24 cellular contexts compared by ENCODE assay signal in genomic region chr9:135579889-135580660, GRCh38. TPM values are rescaled to one million over a fixed set of nuclear protein-coding genes. Genes with fewer than 3 reads are reported as not detected.
"Had no signal": no experiment of that assay in that cellular context is flagged by ENCODE, and none has a peak within 500 bp of the region (broad histone marks: within the 10 kb centered on the region; RNA-seq: fewer than 3 reads in every experiment).

No MANE protein-coding gene starts in this region.

- H3K27ac ChIP-seq: SJCRH30 had no signal

- H3K4me1 ChIP-seq: SJCRH30 had no signal

- ATAC-seq: Panc1, PC-3, Right ventricle myocardium inferior, SK-N-SH treated with all-trans-retinoic acid at 6 μM for 48 hours had no signal

- DNase-seq: KBM-7, NCI-H1092, NCI-H1105 treated with DMSO at 0.1 percent for 48 hours, NCI-H1417 treated with DMSO at 0.1 percent for 48 hours, NCI-H146, NCI-H1694 treated with DMSO at 0.1 percent for 48 hours, NCI-H1930, NCI-H2081, NCI-H2107, NCI-H2227 treated with DMSO at 0.1 percent for 48 hours, NCI-H524, NCI-H526 treated with DMSO at 0.1 percent for 48 hours, NCI-H748 treated with DMSO at 0.1 percent for 48 hours, PC-3, SHP77 treated with DMSO at 0.1 percent for 48 hours, SJCRH30 had no signal

- H3K36me3 ChIP-seq: SJCRH30 had no signal

- H3K4me3 ChIP-seq: SJCRH30 had no signal

RNA-seq across cellular contexts. Expression of gene PAEP, which starts 18.5 kb away (rescaled TPM):
- total RNA-seq: HT-29, LHCN-M2, MCF 10A, OCI-LY7, PC-3, Right ventricle myocardium inferior, SJCRH30 had no signal

RNA-seq across cellular contexts. Expression of gene OBP2A, which starts 34.1 kb away (rescaled TPM):
- total RNA-seq: HT-29, LHCN-M2, MCF 10A, NCI-H460, OCI-LY7, PC-3, Right ventricle myocardium inferior, SJCRH30 had no signal

RNA-seq across cellular contexts. Expression of gene LCN1, which starts 58.8 kb away (rescaled TPM):
- total RNA-seq: HT-29, LHCN-M2, MCF 10A, OCI-LY7, PC-3, Right ventricle myocardium inferior, SJCRH30 had no signal

RNA-seq across cellular contexts. Expression of gene GLT6D1, which starts 59.3 kb away (rescaled TPM):
- total RNA-seq: HT-29, LHCN-M2, MCF 10A, NCI-H460, OCI-LY7, PC-3, Right ventricle myocardium inferior, SJCRH30 had no signal
